Comparison of ENCODE assay signal across 25 cellular contexts in genomic region chr12:29146201-29146600, GRCh38.
"Had no signal": no experiment of that assay in that cellular context is flagged by ENCODE, and none has a peak within 500 bp of the region (broad histone marks: within the 10 kb centered on the region; RNA-seq: fewer than 3 reads in every experiment).

No MANE protein-coding gene starts in this region.

- H3K4me3 Mint-ChIP-seq: activated CD4-positive, alpha-beta memory T cell treated with anti-CD3 and anti-CD28 coated beads, Interleukin-2, amount 10 ng/mL, durations not matched to agents 7 days and 5 days; activated CD4-positive, alpha-beta T cell treated with anti-CD3 and anti-CD28 coated beads for 36 hours; activated naive CD4-positive, alpha-beta T cell treated with anti-CD3 and anti-CD28 coated beads, Interleukin-2, amount 10 ng/mL, durations not matched to agents 7 days and 5 days; activated naive CD8-positive, alpha-beta T cell treated with anti-CD3 and anti-CD28 coated beads for 36 hours; activated T-helper 17 cell treated with anti-CD3 and anti-CD28 coated beads, Interleukin-2, amount 50 U/mL, for 72 hours; T-cell had no signal

- H3K27me3 Mint-ChIP-seq: activated T-helper 17 cell treated with anti-CD3 and anti-CD28 coated beads, Interleukin-2, amount 50 U/mL, for 72 hours; T-cell had no signal

- ATAC-seq: activated CD4-positive, alpha-beta T cell treated with anti-CD3 and anti-CD28 coated beads for 36 hours; activated T-helper 17 cell treated with anti-CD3 and anti-CD28 coated beads, Interleukin-2, amount 50 U/mL, for 72 hours; T-cell had no signal

- FAIRE-seq: colon had no signal

- DNase-seq: activated CD4-positive, alpha-beta memory T cell treated with anti-CD3 and anti-CD28 coated beads, Interleukin-2, amount 10 ng/mL, durations not matched to agents 7 days and 5 days; activated CD4-positive, alpha-beta T cell treated with anti-CD3 and anti-CD28 coated beads for 36 hours; activated CD4-positive, alpha-beta T cell treated with anti-CD3 and anti-CD28 coated beads, Interleukin-2, amount 50 U/mL, for 1 hour; activated gamma-delta T cell treated with Interleukin-2 at 50 U/mL for 16 hours; activated naive CD4-positive, alpha-beta T cell treated with anti-CD3 and anti-CD28 coated beads, Interleukin-2, amount 10 ng/mL, durations not matched to agents 7 days and 5 days; activated naive CD8-positive, alpha-beta T cell treated with anti-CD3 and anti-CD28 coated beads for 36 hours; activated T-cell treated with anti-CD3 and anti-CD28 coated beads for 4 hours; activated T-cell treated with anti-CD3 and anti-CD28 coated beads, Interleukin-2, amount 50 U/mL, for 48 hours; brain microvascular endothelial cell; IMR-90; NCI-H1105; NCI-H1436; NCI-H187; NCI-H2081; NCI-H446; NCI-H524; PC-9; SIG-M5; T-cell; T-helper 2 cell had no signal

- H3K4me2 ChIP-seq: KMS-11, PC-9 had no signal

- H3K36me3 ChIP-seq: brain microvascular endothelial cell, cardiac muscle cell had no signal

- H3K9me3 Mint-ChIP-seq: activated CD4-positive, alpha-beta memory T cell treated with anti-CD3 and anti-CD28 coated beads, Interleukin-2, amount 10 ng/mL, durations not matched to agents 7 days and 5 days; activated naive CD8-positive, alpha-beta T cell treated with anti-CD3 and anti-CD28 coated beads for 36 hours; activated T-helper 17 cell treated with anti-CD3 and anti-CD28 coated beads, Interleukin-2, amount 50 U/mL, for 72 hours; T-cell had no signal

- H3K27ac ChIP-seq: brain microvascular endothelial cell, cardiac muscle cell, KMS-11, PC-9, VCaP had no signal

- H2AFZ ChIP-seq: PC-9 had no signal

- H3K27me3 ChIP-seq: brain microvascular endothelial cell had no signal

- H3K9ac ChIP-seq: KMS-11 had no signal

- H3K36me3 Mint-ChIP-seq: activated naive CD8-positive, alpha-beta T cell treated with anti-CD3 and anti-CD28 coated beads for 36 hours; T-cell had no signal

- H3K27ac Mint-ChIP-seq: activated CD4-positive, alpha-beta memory T cell treated with anti-CD3 and anti-CD28 coated beads, Interleukin-2, amount 10 ng/mL, durations not matched to agents 7 days and 5 days; activated CD4-positive, alpha-beta T cell treated with anti-CD3 and anti-CD28 coated beads for 36 hours; activated naive CD4-positive, alpha-beta T cell treated with anti-CD3 and anti-CD28 coated beads, Interleukin-2, amount 10 ng/mL, durations not matched to agents 7 days and 5 days; activated naive CD8-positive, alpha-beta T cell treated with anti-CD3 and anti-CD28 coated beads for 36 hours; activated T-helper 17 cell treated with anti-CD3 and anti-CD28 coated beads, Interleukin-2, amount 50 U/mL, for 72 hours; T-cell had no signal

- H3K4me3 ChIP-seq: cardiac muscle cell, PC-9 had no signal
